Comparison of ENCODE assay signal across 17 cellular contexts in the genomic region with DNA sequence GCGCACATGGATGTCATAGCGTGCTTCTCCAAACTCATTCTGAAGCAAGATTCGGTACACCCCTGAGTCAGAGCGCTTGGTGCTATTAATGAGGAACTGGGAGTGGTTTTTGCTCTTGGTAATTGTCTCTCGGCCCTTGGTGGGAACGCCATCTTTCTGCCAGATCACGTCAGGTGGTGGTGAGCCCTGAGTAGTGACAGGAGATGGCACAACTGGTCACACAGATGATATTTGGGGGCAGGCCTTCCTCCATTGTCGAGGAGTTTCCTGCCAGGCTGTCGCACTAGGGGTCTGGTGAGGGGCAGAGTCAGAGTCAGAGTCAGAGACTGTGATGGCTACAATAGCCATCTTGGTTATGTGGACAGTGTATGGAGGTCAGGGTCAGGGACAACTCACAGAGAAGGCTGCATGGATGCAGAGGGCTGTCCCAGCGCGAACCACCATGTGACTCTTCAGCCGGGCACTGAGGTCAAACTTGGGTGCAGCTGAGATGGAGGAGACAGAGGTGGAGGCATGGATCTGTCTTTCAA. TPM values are rescaled to one million over a fixed set of nuclear protein-coding genes. Genes with fewer than 3 reads are reported as not detected.
"Had no signal": no experiment of that assay in that cellular context is flagged by ENCODE, and none has a peak within 500 bp of the region (broad histone marks: within the 10 kb centered on the region; RNA-seq: fewer than 3 reads in every experiment).

No MANE protein-coding gene starts in this region.

- H3K27me3 ChIP-seq: colonic mucosa, hepatocyte, right lobe of liver, upper lobe of left lung had no signal

- ATAC-seq: esophagus mucosa; left lobe of liver; mucosa of descending colon; psoas muscle; right lobe of liver; stimulated activated naive CD8-positive, alpha-beta T cell treated with anti-CD3 and anti-CD28 coated beads, Interleukin-15, Interleukin-2, amounts not matched to agents 100 U/mL and 50 U/mL, for 24 hours had no signal

- H3K4me2 ChIP-seq: hepatocyte, smooth muscle cell had no signal

- H3K4me3 Mint-ChIP-seq: nephron progenitor cell had no signal

- H3K27me3 Mint-ChIP-seq: activated naive CD4-positive, alpha-beta T cell treated with anti-CD3 and anti-CD28 coated beads, Interleukin-2, amount 50 U/mL, for 24 hours had no signal

- H3K79me2 ChIP-seq: hepatocyte had no signal

- H3K27ac ChIP-seq: colonic mucosa, hepatocyte, psoas muscle, right lobe of liver had no signal

- H3K9me3 ChIP-seq: colonic mucosa, mucosa of descending colon, psoas muscle, right lobe of liver, upper lobe of left lung had no signal

- H3K27ac Mint-ChIP-seq: nephron progenitor cell had no signal

- DNase-seq: activated CD4-positive, alpha-beta T cell treated with anti-CD3 and anti-CD28 coated beads, Interleukin-2, amount 50 U/mL, for 48 hours; activated effector memory CD4-positive, alpha-beta T cell treated with anti-CD3 and anti-CD28 coated beads, Interleukin-2, amount 50 U/mL, for 16 hours; amniotic stem cell; colonic mucosa; mammary epithelial cell; mucosa of descending colon; nephron progenitor cell; psoas muscle; right lobe of liver; stimulated activated naive CD8-positive, alpha-beta T cell treated with anti-CD3 and anti-CD28 coated beads, Interleukin-15, Interleukin-2, amounts not matched to agents 100 U/mL and 50 U/mL, for 24 hours; upper lobe of left lung had no signal

- H3K4me1 ChIP-seq: right lobe of liver had no signal

- H3K36me3 ChIP-seq: colonic mucosa, right lobe of liver, upper lobe of left lung had no signal

- H3K4me3 ChIP-seq: colonic mucosa, hepatocyte, mucosa of descending colon, psoas muscle, right lobe of liver, smooth muscle cell had no signal

- H3K9me3 Mint-ChIP-seq: activated naive CD4-positive, alpha-beta T cell treated with anti-CD3 and anti-CD28 coated beads, Interleukin-2, amount 50 U/mL, for 24 hours; nephron progenitor cell had no signal

- H3K36me3 Mint-ChIP-seq: activated naive CD4-positive, alpha-beta T cell treated with anti-CD3 and anti-CD28 coated beads, Interleukin-2, amount 50 U/mL, for 24 hours had no signal

- H2AFZ ChIP-seq: hepatocyte had no signal

RNA-seq across cellular contexts. Expression of a gene that starts 18.1 kb away (rescaled TPM):
- total RNA-seq: esophagus mucosa, hepatocyte, osteoblast, smooth muscle cell had no signal
- polyA plus RNA-seq: hepatocyte, smooth muscle cell had no signal
